Comparison of ENCODE assay signal across 1 cellular context in the genomic region with DNA sequence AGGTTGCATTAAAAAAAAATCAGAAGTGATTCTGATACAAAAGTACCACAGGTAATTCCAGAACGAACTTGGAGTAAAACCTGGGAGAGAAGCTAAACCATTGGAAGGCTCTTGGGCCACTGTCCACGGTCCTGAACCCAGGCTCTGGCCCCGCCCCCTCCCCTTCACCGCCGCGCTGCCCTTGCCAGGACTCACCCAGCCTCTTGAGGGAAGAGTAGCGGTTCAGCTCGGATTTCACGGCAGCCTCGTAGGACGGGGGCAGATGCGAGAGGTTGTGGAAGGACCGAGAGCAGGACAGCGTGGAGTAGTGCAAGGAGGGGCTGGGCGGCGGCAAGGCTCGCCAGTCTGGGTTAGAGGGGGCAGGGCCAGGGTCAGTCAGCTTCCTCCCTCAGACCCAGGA.
TF ChIP-seq lines count a peak whose summit lies in the region.

No MANE protein-coding gene starts in this region.

TF ChIP-seq in HepG2, 621 proteins besides CTCF, POLR2A, EP300 and RAD21 (continued from another document and continues in another):
- TF ChIP-seq, protein P1, sequence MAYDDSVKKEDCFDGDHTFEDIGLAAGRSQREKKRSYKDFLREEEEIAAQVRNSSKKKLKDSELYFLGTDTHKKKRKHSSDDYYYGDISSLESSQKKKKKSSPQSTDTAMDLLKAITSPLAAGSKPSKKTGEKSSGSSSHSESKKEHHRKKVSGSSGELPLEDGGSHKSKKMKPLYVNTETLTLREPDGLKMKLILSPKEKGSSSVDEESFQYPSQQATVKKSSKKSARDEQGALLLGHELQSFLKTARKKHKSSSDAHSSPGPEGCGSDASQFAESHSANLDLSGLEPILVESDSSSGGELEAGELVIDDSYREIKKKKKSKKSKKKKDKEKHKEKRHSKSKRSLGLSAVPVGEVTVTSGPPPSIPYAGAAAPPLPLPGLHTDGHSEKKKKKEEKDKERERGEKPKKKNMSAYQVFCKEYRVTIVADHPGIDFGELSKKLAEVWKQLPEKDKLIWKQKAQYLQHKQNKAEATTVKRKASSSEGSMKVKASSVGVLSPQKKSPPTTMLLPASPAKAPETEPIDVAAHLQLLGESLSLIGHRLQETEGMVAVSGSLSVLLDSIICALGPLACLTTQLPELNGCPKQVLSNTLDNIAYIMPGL (CRISPR knock-in tag; IDR thresholded peaks at IDR 0.05; ENCODE audit: borderline replicate concordance in 1 of 2, low read depth in 1 of 2), result 0 out of 4 replicates have a peak, but pooled peaks of 1 of the 2 experiments have one; percentile 43
- TF ChIP-seq, protein P2, sequence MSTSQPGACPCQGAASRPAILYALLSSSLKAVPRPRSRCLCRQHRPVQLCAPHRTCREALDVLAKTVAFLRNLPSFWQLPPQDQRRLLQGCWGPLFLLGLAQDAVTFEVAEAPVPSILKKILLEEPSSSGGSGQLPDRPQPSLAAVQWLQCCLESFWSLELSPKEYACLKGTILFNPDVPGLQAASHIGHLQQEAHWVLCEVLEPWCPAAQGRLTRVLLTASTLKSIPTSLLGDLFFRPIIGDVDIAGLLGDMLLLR (CRISPR knock-in tag; IDR thresholded peaks at IDR 0.05), result no peak
- 0 out of 2 replicates have a peak, but pooled peaks have one; percentile 62 for TF ChIP-seq ZNF138 (CRISPR knock-in tag; IDR thresholded peaks at IDR 0.05; ENCODE audit: low read depth)
- TF ChIP-seq ZNF678 (CRISPR knock-in tag; IDR thresholded peaks at IDR 0.05), result no peak
- TF ChIP-seq TRIM24 (CRISPR knock-in tag; IDR thresholded peaks at IDR 0.05), result no peak
- no peak for TF ChIP-seq TCF12 (IDR thresholded peaks at IDR 0.05)
- no peak for TF ChIP-seq TCF12 (CRISPR knock-in tag; IDR thresholded peaks at IDR 0.05)
- TF ChIP-seq MYNN (CRISPR knock-in tag; IDR thresholded peaks at IDR 0.05; ENCODE audit: low read depth), result 0 out of 2 replicates have a peak, but pooled peaks have one; percentile 47
- no peak for TF ChIP-seq CEBPB (IDR thresholded peaks at IDR 0.05; ENCODE audit: borderline replicate concordance, low read depth, low read length)
- TF ChIP-seq, protein P3, sequence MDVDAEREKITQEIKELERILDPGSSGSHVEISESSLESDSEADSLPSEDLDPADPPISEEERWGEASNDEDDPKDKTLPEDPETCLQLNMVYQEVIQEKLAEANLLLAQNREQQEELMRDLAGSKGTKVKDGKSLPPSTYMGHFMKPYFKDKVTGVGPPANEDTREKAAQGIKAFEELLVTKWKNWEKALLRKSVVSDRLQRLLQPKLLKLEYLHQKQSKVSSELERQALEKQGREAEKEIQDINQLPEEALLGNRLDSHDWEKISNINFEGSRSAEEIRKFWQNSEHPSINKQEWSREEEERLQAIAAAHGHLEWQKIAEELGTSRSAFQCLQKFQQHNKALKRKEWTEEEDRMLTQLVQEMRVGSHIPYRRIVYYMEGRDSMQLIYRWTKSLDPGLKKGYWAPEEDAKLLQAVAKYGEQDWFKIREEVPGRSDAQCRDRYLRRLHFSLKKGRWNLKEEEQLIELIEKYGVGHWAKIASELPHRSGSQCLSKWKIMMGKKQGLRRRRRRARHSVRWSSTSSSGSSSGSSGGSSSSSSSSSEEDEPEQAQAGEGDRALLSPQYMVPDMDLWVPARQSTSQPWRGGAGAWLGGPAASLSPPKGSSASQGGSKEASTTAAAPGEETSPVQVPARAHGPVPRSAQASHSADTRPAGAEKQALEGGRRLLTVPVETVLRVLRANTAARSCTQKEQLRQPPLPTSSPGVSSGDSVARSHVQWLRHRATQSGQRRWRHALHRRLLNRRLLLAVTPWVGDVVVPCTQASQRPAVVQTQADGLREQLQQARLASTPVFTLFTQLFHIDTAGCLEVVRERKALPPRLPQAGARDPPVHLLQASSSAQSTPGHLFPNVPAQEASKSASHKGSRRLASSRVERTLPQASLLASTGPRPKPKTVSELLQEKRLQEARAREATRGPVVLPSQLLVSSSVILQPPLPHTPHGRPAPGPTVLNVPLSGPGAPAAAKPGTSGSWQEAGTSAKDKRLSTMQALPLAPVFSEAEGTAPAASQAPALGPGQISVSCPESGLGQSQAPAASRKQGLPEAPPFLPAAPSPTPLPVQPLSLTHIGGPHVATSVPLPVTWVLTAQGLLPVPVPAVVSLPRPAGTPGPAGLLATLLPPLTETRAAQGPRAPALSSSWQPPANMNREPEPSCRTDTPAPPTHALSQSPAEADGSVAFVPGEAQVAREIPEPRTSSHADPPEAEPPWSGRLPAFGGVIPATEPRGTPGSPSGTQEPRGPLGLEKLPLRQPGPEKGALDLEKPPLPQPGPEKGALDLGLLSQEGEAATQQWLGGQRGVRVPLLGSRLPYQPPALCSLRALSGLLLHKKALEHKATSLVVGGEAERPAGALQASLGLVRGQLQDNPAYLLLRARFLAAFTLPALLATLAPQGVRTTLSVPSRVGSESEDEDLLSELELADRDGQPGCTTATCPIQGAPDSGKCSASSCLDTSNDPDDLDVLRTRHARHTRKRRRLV (CRISPR knock-in tag; IDR thresholded peaks at IDR 0.05), result no peak
- TF ChIP-seq SIN3A (IDR thresholded peaks at IDR 0.05; ENCODE audit: borderline replicate concordance, low read depth, low read length), result peak; percentile 67; the same call in 1 of the 2 replicates
- no peak for TF ChIP-seq KDM6A (CRISPR knock-in tag; IDR thresholded peaks at IDR 0.05; ENCODE audit: low read depth)
- no peak for TF ChIP-seq ZMYM3 (CRISPR knock-in tag; IDR thresholded peaks at IDR 0.05)
- TF ChIP-seq, protein P4, sequence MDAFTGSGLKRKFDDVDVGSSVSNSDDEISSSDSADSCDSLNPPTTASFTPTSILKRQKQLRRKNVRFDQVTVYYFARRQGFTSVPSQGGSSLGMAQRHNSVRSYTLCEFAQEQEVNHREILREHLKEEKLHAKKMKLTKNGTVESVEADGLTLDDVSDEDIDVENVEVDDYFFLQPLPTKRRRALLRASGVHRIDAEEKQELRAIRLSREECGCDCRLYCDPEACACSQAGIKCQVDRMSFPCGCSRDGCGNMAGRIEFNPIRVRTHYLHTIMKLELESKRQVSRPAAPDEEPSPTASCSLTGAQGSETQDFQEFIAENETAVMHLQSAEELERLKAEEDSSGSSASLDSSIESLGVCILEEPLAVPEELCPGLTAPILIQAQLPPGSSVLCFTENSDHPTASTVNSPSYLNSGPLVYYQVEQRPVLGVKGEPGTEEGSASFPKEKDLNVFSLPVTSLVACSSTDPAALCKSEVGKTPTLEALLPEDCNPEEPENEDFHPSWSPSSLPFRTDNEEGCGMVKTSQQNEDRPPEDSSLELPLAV (CRISPR knock-in tag; conservative IDR thresholded peaks at IDR 0.05; ENCODE audit: low read depth), result no peak
- TF ChIP-seq ZMYM2 (CRISPR knock-in tag; IDR thresholded peaks at IDR 0.05), result no peak
- TF ChIP-seq ZNF598 (CRISPR knock-in tag; IDR thresholded peaks at IDR 0.05; ENCODE audit: borderline replicate concordance), result no peak
- TF ChIP-seq, protein P5, sequence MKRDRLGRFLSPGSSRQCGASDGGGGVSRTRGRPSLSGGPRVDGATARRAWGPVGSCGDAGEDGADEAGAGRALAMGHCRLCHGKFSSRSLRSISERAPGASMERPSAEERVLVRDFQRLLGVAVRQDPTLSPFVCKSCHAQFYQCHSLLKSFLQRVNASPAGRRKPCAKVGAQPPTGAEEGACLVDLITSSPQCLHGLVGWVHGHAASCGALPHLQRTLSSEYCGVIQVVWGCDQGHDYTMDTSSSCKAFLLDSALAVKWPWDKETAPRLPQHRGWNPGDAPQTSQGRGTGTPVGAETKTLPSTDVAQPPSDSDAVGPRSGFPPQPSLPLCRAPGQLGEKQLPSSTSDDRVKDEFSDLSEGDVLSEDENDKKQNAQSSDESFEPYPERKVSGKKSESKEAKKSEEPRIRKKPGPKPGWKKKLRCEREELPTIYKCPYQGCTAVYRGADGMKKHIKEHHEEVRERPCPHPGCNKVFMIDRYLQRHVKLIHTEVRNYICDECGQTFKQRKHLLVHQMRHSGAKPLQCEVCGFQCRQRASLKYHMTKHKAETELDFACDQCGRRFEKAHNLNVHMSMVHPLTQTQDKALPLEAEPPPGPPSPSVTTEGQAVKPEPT (CRISPR knock-in tag; IDR thresholded peaks at IDR 0.05; ENCODE audit: low read depth), result no peak
- TF ChIP-seq, protein P6, sequence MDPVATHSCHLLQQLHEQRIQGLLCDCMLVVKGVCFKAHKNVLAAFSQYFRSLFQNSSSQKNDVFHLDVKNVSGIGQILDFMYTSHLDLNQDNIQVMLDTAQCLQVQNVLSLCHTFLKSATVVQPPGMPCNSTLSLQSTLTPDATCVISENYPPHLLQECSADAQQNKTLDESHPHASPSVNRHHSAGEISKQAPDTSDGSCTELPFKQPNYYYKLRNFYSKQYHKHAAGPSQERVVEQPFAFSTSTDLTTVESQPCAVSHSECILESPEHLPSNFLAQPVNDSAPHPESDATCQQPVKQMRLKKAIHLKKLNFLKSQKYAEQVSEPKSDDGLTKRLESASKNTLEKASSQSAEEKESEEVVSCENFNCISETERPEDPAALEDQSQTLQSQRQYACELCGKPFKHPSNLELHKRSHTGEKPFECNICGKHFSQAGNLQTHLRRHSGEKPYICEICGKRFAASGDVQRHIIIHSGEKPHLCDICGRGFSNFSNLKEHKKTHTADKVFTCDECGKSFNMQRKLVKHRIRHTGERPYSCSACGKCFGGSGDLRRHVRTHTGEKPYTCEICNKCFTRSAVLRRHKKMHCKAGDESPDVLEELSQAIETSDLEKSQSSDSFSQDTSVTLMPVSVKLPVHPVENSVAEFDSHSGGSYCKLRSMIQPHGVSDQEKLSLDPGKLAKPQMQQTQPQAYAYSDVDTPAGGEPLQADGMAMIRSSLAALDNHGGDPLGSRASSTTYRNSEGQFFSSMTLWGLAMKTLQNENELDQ (CRISPR knock-in tag; IDR thresholded peaks at IDR 0.05; ENCODE audit: borderline replicate concordance), result no peak
- TF ChIP-seq ZNF790 (CRISPR knock-in tag; IDR thresholded peaks at IDR 0.05; ENCODE audit: borderline replicate concordance), result peak; percentile 83; the same call in 1 of the 2 replicates
- TF ChIP-seq ATF1 (CRISPR knock-in tag; IDR thresholded peaks at IDR 0.05), result no peak
- TF ChIP-seq NPAS2 (CRISPR knock-in tag; IDR thresholded peaks at IDR 0.05; ENCODE audit: borderline replicate concordance), result no peak
- TF ChIP-seq, protein P7, sequence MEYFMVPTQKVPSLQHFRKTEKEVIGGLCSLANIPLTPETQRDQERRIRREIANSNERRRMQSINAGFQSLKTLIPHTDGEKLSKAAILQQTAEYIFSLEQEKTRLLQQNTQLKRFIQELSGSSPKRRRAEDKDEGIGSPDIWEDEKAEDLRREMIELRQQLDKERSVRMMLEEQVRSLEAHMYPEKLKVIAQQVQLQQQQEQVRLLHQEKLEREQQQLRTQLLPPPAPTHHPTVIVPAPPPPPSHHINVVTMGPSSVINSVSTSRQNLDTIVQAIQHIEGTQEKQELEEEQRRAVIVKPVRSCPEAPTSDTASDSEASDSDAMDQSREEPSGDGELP (IDR thresholded peaks at IDR 0.05; ENCODE audit: borderline replicate concordance, low read depth), result no peak
- TF ChIP-seq ZNF484 (CRISPR knock-in tag; IDR thresholded peaks at IDR 0.05; ENCODE audit: borderline replicate concordance, low read depth), result no peak
- TF ChIP-seq KMT2B (CRISPR knock-in tag; IDR thresholded peaks at IDR 0.05), result 0 out of 2 replicates have a peak, but pooled peaks have one; percentile 34
- TF ChIP-seq, protein P8, sequence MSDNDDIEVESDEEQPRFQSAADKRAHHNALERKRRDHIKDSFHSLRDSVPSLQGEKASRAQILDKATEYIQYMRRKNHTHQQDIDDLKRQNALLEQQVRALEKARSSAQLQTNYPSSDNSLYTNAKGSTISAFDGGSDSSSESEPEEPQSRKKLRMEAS (IDR thresholded peaks at IDR 0.05), result no peak
- TF ChIP-seq, protein P9, sequence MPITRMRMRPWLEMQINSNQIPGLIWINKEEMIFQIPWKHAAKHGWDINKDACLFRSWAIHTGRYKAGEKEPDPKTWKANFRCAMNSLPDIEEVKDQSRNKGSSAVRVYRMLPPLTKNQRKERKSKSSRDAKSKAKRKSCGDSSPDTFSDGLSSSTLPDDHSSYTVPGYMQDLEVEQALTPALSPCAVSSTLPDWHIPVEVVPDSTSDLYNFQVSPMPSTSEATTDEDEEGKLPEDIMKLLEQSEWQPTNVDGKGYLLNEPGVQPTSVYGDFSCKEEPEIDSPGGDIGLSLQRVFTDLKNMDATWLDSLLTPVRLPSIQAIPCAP (CRISPR knock-in tag; IDR thresholded peaks at IDR 0.05; ENCODE audit: low read depth), result no peak
- no peak for TF ChIP-seq CEBPG (CRISPR knock-in tag; IDR thresholded peaks at IDR 0.05)
- TF ChIP-seq ZNF350 (CRISPR knock-in tag; IDR thresholded peaks at IDR 0.05; ENCODE audit: borderline replicate concordance, low read depth), result no peak
- TF ChIP-seq ZNF773 (CRISPR knock-in tag; IDR thresholded peaks at IDR 0.05; ENCODE audit: borderline replicate concordance), result 0 out of 2 replicates have a peak, but pooled peaks have one; percentile 51
- TF ChIP-seq NCOA5 (CRISPR knock-in tag; IDR thresholded peaks at IDR 0.05), result no peak
- TF ChIP-seq SALL2 (CRISPR knock-in tag; IDR thresholded peaks at IDR 0.05), result 0 out of 2 replicates have a peak, but pooled peaks have one; percentile 60
- TF ChIP-seq, protein P10, sequence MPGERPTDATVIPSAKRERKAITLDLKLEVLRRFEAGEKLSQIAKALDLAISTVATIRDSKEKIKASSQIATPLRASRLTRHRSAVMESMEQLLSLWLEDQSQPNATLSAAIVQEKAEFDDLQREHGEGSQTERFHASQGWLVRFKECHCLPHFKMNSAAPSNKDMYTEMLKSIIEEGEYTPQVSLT (CRISPR knock-in tag; IDR thresholded peaks at IDR 0.05; ENCODE audit: borderline replicate concordance, low read depth), result no peak
- TF ChIP-seq ZNF10 (CRISPR knock-in tag; IDR thresholded peaks at IDR 0.05; ENCODE audit: borderline replicate concordance, low read depth), result no peak
- no peak for TF ChIP-seq ZNF343 (CRISPR knock-in tag; IDR thresholded peaks at IDR 0.05)
- TF ChIP-seq EEA1 (CRISPR knock-in tag; IDR thresholded peaks at IDR 0.05; ENCODE audit: borderline replicate concordance), result no peak
- TF ChIP-seq ZNF772 (CRISPR knock-in tag; IDR thresholded peaks at IDR 0.05), result peak; percentile 54; the same call in 1 of the 2 replicates
- TF ChIP-seq RARA (CRISPR knock-in tag; IDR thresholded peaks at IDR 0.05), result peak; percentile 59
- no peak for TF ChIP-seq RXRA (CRISPR knock-in tag; IDR thresholded peaks at IDR 0.05)
- no peak; the same call in 2 of the 3 replicates for TF ChIP-seq MXI1 (IDR thresholded peaks at IDR 0.05; ENCODE audit: borderline replicate concordance, low read depth, low read length)
- no peak for TF ChIP-seq MAFG (CRISPR knock-in tag; IDR thresholded peaks at IDR 0.05)
- TF ChIP-seq, protein P11, sequence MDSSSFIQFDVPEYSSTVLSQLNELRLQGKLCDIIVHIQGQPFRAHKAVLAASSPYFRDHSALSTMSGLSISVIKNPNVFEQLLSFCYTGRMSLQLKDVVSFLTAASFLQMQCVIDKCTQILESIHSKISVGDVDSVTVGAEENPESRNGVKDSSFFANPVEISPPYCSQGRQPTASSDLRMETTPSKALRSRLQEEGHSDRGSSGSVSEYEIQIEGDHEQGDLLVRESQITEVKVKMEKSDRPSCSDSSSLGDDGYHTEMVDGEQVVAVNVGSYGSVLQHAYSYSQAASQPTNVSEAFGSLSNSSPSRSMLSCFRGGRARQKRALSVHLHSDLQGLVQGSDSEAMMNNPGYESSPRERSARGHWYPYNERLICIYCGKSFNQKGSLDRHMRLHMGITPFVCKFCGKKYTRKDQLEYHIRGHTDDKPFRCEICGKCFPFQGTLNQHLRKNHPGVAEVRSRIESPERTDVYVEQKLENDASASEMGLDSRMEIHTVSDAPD (CRISPR knock-in tag; IDR thresholded peaks at IDR 0.05), result no peak
- no peak for TF ChIP-seq DMAP1 (CRISPR knock-in tag; IDR thresholded peaks at IDR 0.05)
- peak; percentile 63; the same call in 1 of the 2 replicates for TF ChIP-seq ZNF558 (CRISPR knock-in tag; IDR thresholded peaks at IDR 0.05; ENCODE audit: borderline replicate concordance)
